Comparison of ENCODE assay signal across 8 cellular contexts in the genomic region with DNA sequence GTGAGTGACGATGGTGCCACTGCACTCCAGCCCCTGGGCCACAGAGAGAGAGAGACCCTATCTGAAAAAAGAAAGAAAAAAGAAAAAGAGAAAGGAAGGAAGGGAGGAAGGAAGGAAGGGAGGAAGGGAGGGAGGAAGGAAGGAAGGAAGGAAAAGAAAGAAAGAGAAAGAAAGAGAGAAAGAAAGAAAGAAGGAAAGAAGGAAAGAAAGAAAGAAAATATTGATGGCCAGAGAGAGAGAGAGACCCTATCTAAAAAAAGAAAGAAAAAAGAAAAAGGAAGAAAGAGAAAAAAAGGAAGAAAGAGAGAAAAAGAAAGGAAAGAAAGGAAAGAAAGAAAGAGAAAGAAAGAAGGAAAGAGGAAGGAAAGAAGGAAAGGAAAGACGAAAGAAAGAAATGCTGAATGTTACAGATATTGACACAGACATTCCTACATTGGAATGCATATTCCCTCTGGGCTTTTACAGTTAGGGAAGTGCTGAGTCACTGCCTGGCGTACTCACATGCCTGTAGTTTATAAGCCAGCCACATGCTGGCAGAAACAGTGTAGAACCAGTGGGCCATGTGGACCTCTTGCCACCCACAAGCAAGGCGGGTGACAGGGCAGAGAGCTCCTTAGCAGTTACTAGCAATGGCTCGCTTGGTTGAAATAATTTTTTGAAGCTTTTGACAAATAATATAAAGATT. TPM values are rescaled to one million over a fixed set of nuclear protein-coding genes. Genes with fewer than 3 reads are reported as not detected.
DNase-seq lines count a peak whose midpoint lies in the region; ATAC-seq and TF ChIP-seq lines count a peak whose summit lies in the region.

No MANE protein-coding gene starts in this region.

- no peak overlapping the region for H3K23ac ChIP-seq in neuronal stem cell (ENCODE audit: low read depth, low read length, poor library complexity)

- H3K4me1 ChIP-seq in neuronal stem cell (ENCODE audit: control insufficient read depth in 2 of 2, insufficient read depth in 1 of 2, low read depth in 1 of 2, low read length in 2 of 2): no peaks in the 10 kb centered on the region

- no peak overlapping the region for H3K9ac ChIP-seq in neuronal stem cell (ENCODE audit: low read depth, low read length, poor library complexity)

- no peak overlapping the region for H2BK5ac ChIP-seq in neuronal stem cell (ENCODE audit: low read length)

- POLR2A ChIA-PET in GM10248 (lab: Yijun Ruan, JAX): no interaction called here

- no peak overlapping the region for H4K8ac ChIP-seq in neuronal stem cell (ENCODE audit: low read depth, low read length)

- H3K14ac ChIP-seq in neuronal stem cell (ENCODE audit: low read length): no peak overlapping the region

- H3K4me3 ChIP-seq in neuronal stem cell (ENCODE audit: low read length in 2 of 2): no peak overlapping the region

- no peaks in the 10 kb centered on the region for H3K36me3 ChIP-seq in neuronal stem cell (replicated peaks in 1 of 2; ENCODE audit: control insufficient read depth in 2 of 2, insufficient read depth in 2 of 2, low read length in 2 of 2)

- H2BK12ac ChIP-seq in neuronal stem cell (ENCODE audit: low read length): no peak overlapping the region

- no CpG with 5 or more reads among the region's 5 CpGs for WGBS in neuronal stem cell (ENCODE audit: extremely low coverage in 2 of 2, insufficient read length in 2 of 2, insufficient replicate concordance in 1 of 2), 2 donors

- DNase-seq in DMS 273 (lab: John Stamatoyannopoulos, UW; ENCODE audit: unreplicated experiment) (peak; percentile 77), NCI-H526 (lab: John Stamatoyannopoulos, UW) (peak; percentile 55 to 78), epidermal melanocyte (ENCODE audit: insufficient read length, low spot score) (peak; percentile 86), neuronal stem cell (ENCODE audit: low spot score) (no peak), NCI-H510A (lab: John Stamatoyannopoulos, UW) (no peak), NCI-H446 treated with DMSO at 0.1 percent for 48 hours (lab: John Stamatoyannopoulos, UW) (no peak), GM10248 (ENCODE audit: extremely low spot score) (no peak)

- no peak for ATAC-seq in GM19324 (IDR thresholded peaks at IDR 0.05; ENCODE audit: low FRiP score, unreplicated experiment)

- TF ChIP-seq CTCF in GM10248 (IDR thresholded peaks at IDR 0.05; ENCODE audit: control extremely low read depth, extremely low read depth, low read depth, missing control alignments): no peak

- no peak overlapping the region for H3K27ac ChIP-seq in neuronal stem cell (replicated peaks; ENCODE audit: low read length)

- peaks cover 0 to 4% of the 10 kb centered on the region in 2 donors for H3K9me3 ChIP-seq in neuronal stem cell (replicated peaks in 1 of 2; ENCODE audit: control insufficient read depth in 2 of 2, insufficient read depth in 1 of 2, low read depth in 1 of 2, low read length in 2 of 2)

- H3K18ac ChIP-seq in neuronal stem cell (ENCODE audit: low read length): no peak overlapping the region

- H2BK120ac ChIP-seq in neuronal stem cell (ENCODE audit: low read depth, low read length): no peak overlapping the region

- no peak overlapping the region for H2AK5ac ChIP-seq in neuronal stem cell (ENCODE audit: low read depth, low read length)

- no peak overlapping the region for H4K91ac ChIP-seq in neuronal stem cell (ENCODE audit: low read depth, low read length, poor library complexity)

- H2AFZ ChIP-seq in neuronal stem cell (ENCODE audit: low read length): peak overlapping the region; percentile 53

- H3K4ac ChIP-seq in neuronal stem cell (ENCODE audit: low read length): no peak overlapping the region

- H2BK15ac ChIP-seq in neuronal stem cell (ENCODE audit: low read length): no peak overlapping the region

- CTCF ChIA-PET in GM10248 (lab: Yijun Ruan, JAX): no interaction called here

- no peaks in the 10 kb centered on the region for H3K27me3 ChIP-seq in neuronal stem cell (ENCODE audit: control insufficient read depth in 3 of 3, insufficient read depth in 3 of 3, low read depth in 1 of 3, low read length in 3 of 3)

- no peaks in the 10 kb centered on the region for H3K79me1 ChIP-seq in neuronal stem cell (ENCODE audit: low read depth, low read length)

- H3K4me2 ChIP-seq in neuronal stem cell (ENCODE audit: insufficient read depth, low read length, poor library complexity, severe bottlenecking): no peak overlapping the region

RNA-seq across cellular contexts. Expression of a gene that starts 34.6 kb away (rescaled TPM):
- polyA plus RNA-seq in neuronal stem cell (2013, experiment 1 of 2): 0.20 TPM
- 0.28 TPM for polyA plus RNA-seq in neuronal stem cell (2013, experiment 2 of 2)

Comparison
In these comparisons a context has a peak if more than half of its experiments do, and no peak if none do; other contexts are left out.
1. DNase-seq: peak in DMS 273 (single experiment), NCI-H526 (2 of 2) and epidermal melanocyte (single experiment); none in neuronal stem cell (single experiment), NCI-H510A (single experiment), NCI-H446 treated with DMSO at 0.1 percent for 48 hours (single experiment) and GM10248 (single experiment).